Comparison of ENCODE assay signal across 8 cellular contexts in the genomic region with DNA sequence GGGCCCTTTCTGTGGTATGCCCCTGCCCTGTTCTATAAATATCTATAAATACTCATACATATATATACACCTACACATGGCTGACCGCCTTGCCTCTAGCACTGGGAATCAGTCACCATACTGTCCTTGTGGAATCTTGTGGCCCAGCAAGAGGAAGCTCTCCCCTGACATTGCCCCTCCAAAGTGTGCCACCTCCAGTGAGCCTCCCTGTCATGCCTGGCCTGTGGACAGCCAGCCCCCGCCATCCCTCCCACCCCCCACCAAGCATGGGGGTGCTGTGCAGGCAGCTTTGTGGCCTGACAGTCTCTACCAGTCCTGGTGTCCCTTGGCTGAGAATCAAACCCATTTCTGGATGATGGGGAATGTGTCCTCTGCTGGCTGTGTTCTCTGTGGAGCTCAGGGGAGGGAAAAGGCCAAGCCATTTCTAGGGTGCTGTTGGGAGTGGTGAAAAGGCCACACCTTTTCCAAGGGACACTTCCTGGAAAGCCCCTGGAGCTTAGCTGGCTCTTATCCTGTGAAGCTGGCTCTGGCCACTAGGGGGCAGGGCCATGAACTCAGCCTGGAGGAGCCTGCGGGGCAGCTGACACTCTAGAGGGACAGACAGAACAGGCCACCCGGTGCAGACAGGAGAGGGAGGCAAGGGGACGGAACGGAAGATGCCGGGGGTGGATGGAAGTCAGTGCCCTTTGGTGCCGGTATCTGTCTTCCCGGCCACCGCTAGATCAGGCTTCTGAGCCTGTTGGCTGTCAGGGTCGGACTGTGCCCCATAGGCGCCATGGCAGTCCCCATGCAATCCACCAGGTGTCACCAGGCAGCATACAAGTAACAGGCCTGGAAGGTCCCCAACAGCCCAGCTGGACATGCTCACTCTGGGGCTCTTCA.
DNase-seq lines count a peak whose midpoint lies in the region; TF ChIP-seq lines count a peak whose summit lies in the region.
"Not testable (repeated sequence)": the region's sequence is repeated elsewhere in the genome, so short reads cannot be mapped to it uniquely, and the experiment has no call there.

No MANE protein-coding gene starts in this region.

- not testable (repeated sequence) for H3K27ac ChIP-seq in ACC112 (ENCODE audit: low read depth, low read length)
- peak overlapping the region in 2 of 4 donors; percentile 29 to 53 for H3K27ac ChIP-seq in esophagus squamous epithelium

- not testable (repeated sequence) for H3K4me1 ChIP-seq in ACC112 (ENCODE audit: control insufficient read depth, insufficient read depth, low read length, unreplicated experiment)
- H3K4me1 ChIP-seq in esophagus squamous epithelium: peaks cover 5 to 25% (median 7%) of the 10 kb centered on the region in 3 donors

- intact Hi-C loops in esophagus squamous epithelium (cut with DNase I): not testable (repeated sequence)

- not testable (repeated sequence) for H3K36me3 ChIP-seq in ACC112 (ENCODE audit: insufficient read depth, low read length); esophagus squamous epithelium

- peak; percentile 68 for DNase-seq in GM19240 (ENCODE audit: insufficient read length, low spot score)
- peak; percentile 40 for DNase-seq in NCI-H146 (lab: John Stamatoyannopoulos, UW)
- DNase-seq in SW480 (ENCODE audit: low spot score): peak; percentile 85
- peak; percentile 70 for DNase-seq in activated gamma-delta T cell treated with Interleukin-2 at 50 U/mL for 16 hours
- peak; percentile 47 for DNase-seq in esophagus squamous epithelium (lab: John Stamatoyannopoulos, UW)
- peak; percentile 85 for DNase-seq in medulla oblongata (ENCODE audit: extremely low spot score)
- peak; percentile 60 to 73 for DNase-seq in stimulated activated CD4-positive, alpha-beta T cell treated with anti-CD3 and anti-CD28 coated beads, Interleukin-15, amount 100 ng/mL, for 48 hours (ENCODE audit: low read depth in 2 of 2)

- peak overlapping the region; percentile 60 for H2AFZ ChIP-seq in ACC112 (ENCODE audit: low read length, unreplicated experiment)

- not testable (repeated sequence) for H3K9me3 ChIP-seq in esophagus squamous epithelium

- not testable (repeated sequence) for TF ChIP-seq POLR2A in esophagus squamous epithelium (IDR thresholded peaks at IDR 0.05)

- not testable (repeated sequence) for H3K27me3 ChIP-seq in ACC112 (ENCODE audit: insufficient read depth, low read length)
- H3K27me3 ChIP-seq in esophagus squamous epithelium: peaks cover 0 to 13% (median 0%) of the 10 kb centered on the region in 4 donors

- H3K79me2 ChIP-seq in ACC112 (ENCODE audit: control insufficient read depth, insufficient read depth, low read length, unreplicated experiment): not testable (repeated sequence)

- H3K4me3 ChIP-seq in ACC112 (ENCODE audit: low read depth, low read length) (peak overlapping the region; percentile 73), esophagus squamous epithelium (peak overlapping the region in 3 of 4 donors; percentile 33 to 64 (median 39))

- peak; percentile 58 to 87 (median 71) for TF ChIP-seq CTCF in esophagus squamous epithelium (IDR thresholded peaks at IDR 0.05)

- 22 to 25% methylated on average over 11 of the region's 12 CpGs for WGBS in esophagus squamous epithelium, 2 donors
